Comparison of ENCODE assay signal across 8 cellular contexts in the genomic region with DNA sequence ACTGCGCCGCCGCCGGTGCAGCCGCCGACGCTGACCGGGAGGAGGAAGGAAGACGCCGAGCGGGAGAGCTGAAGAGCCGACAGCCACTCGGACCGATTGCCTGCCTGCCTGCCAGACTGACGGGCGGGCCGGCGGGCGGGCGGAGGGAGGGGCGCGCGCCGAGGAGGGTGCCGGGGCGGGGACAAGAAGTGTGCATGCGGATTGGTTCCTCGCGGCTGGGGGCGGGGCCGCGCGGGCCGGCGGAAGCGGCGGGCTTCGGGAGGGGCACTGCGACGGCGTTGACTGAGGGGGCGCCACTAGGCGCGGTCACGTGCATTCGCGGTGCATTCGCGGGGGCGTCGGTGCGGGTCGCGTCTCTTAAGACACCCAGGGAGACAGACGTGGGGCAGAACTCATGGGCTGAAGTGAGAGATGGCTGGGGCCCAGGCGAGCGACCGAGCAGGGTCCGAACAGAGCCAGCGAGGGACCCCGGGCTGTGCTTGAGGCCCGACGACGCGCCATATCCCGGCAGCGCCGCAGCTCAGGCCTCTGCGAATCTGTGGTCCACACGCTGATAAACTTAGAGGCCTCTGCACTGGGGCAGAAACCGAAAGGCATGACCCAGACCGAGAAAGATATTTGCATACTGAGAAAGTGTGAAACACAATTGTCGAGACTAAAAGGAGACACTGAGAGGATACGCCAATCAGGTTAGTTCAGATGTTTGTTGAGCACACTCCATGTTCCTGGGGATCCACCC. TPM values are rescaled to one million over a fixed set of nuclear protein-coding genes. Genes with fewer than 3 reads are reported as not detected.
DNase-seq lines count a peak whose midpoint lies in the region; TF ChIP-seq lines count a peak whose summit lies in the region.

A gene (minus strand): TSS at position 118 of the 739 bp plus-strand sequence. CDS start 205 bp downstream, outside the sequence.

- H4K8ac ChIP-seq in H9 (replicated peaks; ENCODE audit: insufficient read length, low read depth, low read length), result no peak within 1 kb of the TSS

- no peaks in the 10 kb centered on the region for H3K27me3 ChIP-seq in H9 (ENCODE audit: insufficient read depth, low read length)

- peak within 1 kb of the TSS; percentile 93 to 97 for H3K4me3 Mint-ChIP-seq in H9
- H3K4me3 Mint-ChIP-seq in activated naive CD4-positive, alpha-beta T cell treated with anti-CD3 and anti-CD28 coated beads, Interleukin-2, amount 10 ng/mL, durations not matched to agents 7 days and 5 days, result peak within 1 kb of the TSS; percentile 94

- H2BK20ac ChIP-seq in H9 (ENCODE audit: low read depth, low read length, poor library complexity, severe bottlenecking), result no peak within 1 kb of the TSS

- H4K5ac ChIP-seq in H9 (ENCODE audit: insufficient read length, low read depth, low read length), result no peak within 1 kb of the TSS

- H3K56ac ChIP-seq in H9 (ENCODE audit: insufficient read length, low read depth, low read length), result no peak within 1 kb of the TSS

- H3K4ac ChIP-seq in H9 (ENCODE audit: low read depth, low read length), result no peak within 1 kb of the TSS

- H3T11ph ChIP-seq in H9 (ENCODE audit: low read length), result no peak within 1 kb of the TSS

- WGBS in H9 (ENCODE audit: extremely low coverage, insufficient read length, low lambda C conversion rate), result no CpG with 5 or more reads among the region's 74 CpGs

- peaks cover 3% of the 10 kb centered on the region for H3K23me2 ChIP-seq in H9 (ENCODE audit: insufficient read length, low read depth, low read length, poor library complexity, severe bottlenecking)

- no peaks in the 10 kb centered on the region for H3K79me1 ChIP-seq in H9 (ENCODE audit: insufficient read depth, low read depth, low read length, poor library complexity, severe bottlenecking)

- peak within 1 kb of the TSS; percentile 69 for H3K18ac ChIP-seq in H9 (ENCODE audit: insufficient read length, low read depth, low read length)

- peaks cover 34% of the 10 kb centered on the region; the same call in 1 of the 2 replicates for H3K79me2 ChIP-seq in H9 (ENCODE audit: insufficient read depth, low read length)

- no peak within 1 kb of the TSS for H2BK5ac ChIP-seq in H9 (ENCODE audit: insufficient read length, low read length)

- peaks cover 2% of the 10 kb centered on the region for H4K20me1 ChIP-seq in H9 (ENCODE audit: control insufficient read depth, insufficient read depth, insufficient read length)

- H3K23ac ChIP-seq in H9 (ENCODE audit: insufficient read length, low read depth, low read length), result no peak within 1 kb of the TSS

- H3K4me1 Mint-ChIP-seq in H9, result peaks cover 30 to 42% of the 10 kb centered on the region in 2 experiments
- peaks cover 42% of the 10 kb centered on the region for H3K4me1 Mint-ChIP-seq in activated naive CD4-positive, alpha-beta T cell treated with anti-CD3 and anti-CD28 coated beads, Interleukin-2, amount 10 ng/mL, durations not matched to agents 7 days and 5 days

- peak; percentile 58; the same call in 2 of the 3 replicates for TF ChIP-seq CTCF in H9 (conservative IDR thresholded peaks at IDR 0.05)

- H3K4me2 ChIP-seq in H9 (ENCODE audit: insufficient read depth, insufficient read length, low read length), result peak within 1 kb of the TSS; percentile 86

- peaks cover 0 to 4% (median 0%) of the 10 kb centered on the region in 3 experiments; a peak in 5 of 7 replicates for H3K36me3 Mint-ChIP-seq in H9 (ENCODE audit: insufficient read depth in 1 of 3, low read depth in 3 of 3)
- peaks cover 22% of the 10 kb centered on the region for H3K36me3 Mint-ChIP-seq in activated naive CD4-positive, alpha-beta T cell treated with anti-CD3 and anti-CD28 coated beads, Interleukin-2, amount 10 ng/mL, durations not matched to agents 7 days and 5 days

- H3K27ac Mint-ChIP-seq in H9, result peak within 1 kb of the TSS; percentile 76 to 96 (median 92)
- peak within 1 kb of the TSS; percentile 94 for H3K27ac Mint-ChIP-seq in activated naive CD4-positive, alpha-beta T cell treated with anti-CD3 and anti-CD28 coated beads, Interleukin-2, amount 10 ng/mL, durations not matched to agents 7 days and 5 days

- H2BK15ac ChIP-seq in H9 (ENCODE audit: low read depth, low read length), result no peak within 1 kb of the TSS

- H3K9me3 ChIP-seq in H9 (ENCODE audit: control insufficient read depth, low read depth, low read length), result no peaks in the 10 kb centered on the region

- H3K9ac ChIP-seq in H9 (ENCODE audit: extremely low read depth, insufficient read length, low read length), result peak within 1 kb of the TSS; percentile 78

- no peak within 1 kb of the TSS for H2AK5ac ChIP-seq in H9 (ENCODE audit: insufficient read length, low read length)

- H2BK12ac ChIP-seq in H9 (ENCODE audit: insufficient read length, low read depth, low read length), result no peak within 1 kb of the TSS

- peaks cover 2% of the 10 kb centered on the region for H3K27me3 Mint-ChIP-seq in H9 (ENCODE audit: low read depth)
- no peaks in the 10 kb centered on the region for H3K27me3 Mint-ChIP-seq in activated naive CD4-positive, alpha-beta T cell treated with anti-CD3 and anti-CD28 coated beads, Interleukin-2, amount 10 ng/mL, durations not matched to agents 7 days and 5 days

- peak; percentile 71 for DNase-seq in GF-D8 (lab: John Stamatoyannopoulos, UW)
- DNase-seq in H9, result peak; percentile 93
- peak; percentile 76 for DNase-seq in M059J (ENCODE audit: low read depth)
- peak; percentile 87 for DNase-seq in SK-N-DZ (ENCODE audit: low spot score)
- peak; percentile 95 for DNase-seq in activated naive CD4-positive, alpha-beta T cell treated with anti-CD3 and anti-CD28 coated beads, Interleukin-2, amount 10 ng/mL, durations not matched to agents 7 days and 5 days
- peak; percentile 94 for DNase-seq in germinal center (ENCODE audit: low spot score)
- peak; percentile 95 for DNase-seq in occipital lobe (lab: John Stamatoyannopoulos, UW)

- no peaks in the 10 kb centered on the region for H3K9me3 Mint-ChIP-seq in H9
- no peaks in the 10 kb centered on the region for H3K9me3 Mint-ChIP-seq in activated naive CD4-positive, alpha-beta T cell treated with anti-CD3 and anti-CD28 coated beads, Interleukin-2, amount 10 ng/mL, durations not matched to agents 7 days and 5 days

- no peak within 1 kb of the TSS for H4K91ac ChIP-seq in H9 (ENCODE audit: insufficient read length, low read depth, low read length)

- CTCF ChIA-PET in activated naive CD4-positive, alpha-beta T cell treated with anti-CD3 and anti-CD28 coated beads, Interleukin-2, amount 10 ng/mL, durations not matched to agents 7 days and 5 days (lab: Charles Lee), result no interaction called here

- H3K4me1 ChIP-seq in H9 (ENCODE audit: insufficient read depth, low read length), result peaks cover 3% of the 10 kb centered on the region; the same call in 1 of the 2 replicates

- peak within 1 kb of the TSS; percentile 92 for H3K14ac ChIP-seq in H9 (ENCODE audit: insufficient read depth, low read length)

- no peak within 1 kb of the TSS for H3K27ac ChIP-seq in H9 (ENCODE audit: insufficient read length, low read depth, low read length)
- H3K27ac ChIP-seq in temporal lobe (ENCODE audit: low read depth, low read length), result peak within 1 kb of the TSS; percentile 78

- no peak within 1 kb of the TSS for H2BK120ac ChIP-seq in H9 (ENCODE audit: low read depth, low read length, poor library complexity, severe bottlenecking)

- H2AFZ ChIP-seq in H9 (ENCODE audit: low read length), result no peak within 1 kb of the TSS

RNA-seq across cellular contexts. Expression of the gene that starts here (rescaled TPM):
- total RNA-seq in H9 (2021) (90.3 and 98.1 TPM in 2 replicates), occipital lobe (76.0 TPM), temporal lobe (60.0 TPM)
- 30.5 and 49.9 TPM in 2 replicates for total RNA-seq in M059J (2014; rRNA removed; shearing (Covaris generic))
- polyA plus RNA-seq in SK-N-DZ (2014; cell fraction: cytosol; rRNA removed), result 19.2 and 25.2 TPM in 2 replicates
- polyA plus RNA-seq in SK-N-DZ (2014; cell fraction: nucleus; rRNA removed), result 16.5 and 17.8 TPM in 2 replicates
